In genomic region chr14:77707724-77708408, GRCh38 we compare ENCODE assay signal across 8 cellular contexts. TPM values are rescaled to one million over a fixed set of nuclear protein-coding genes. Genes with fewer than 3 reads are reported as not detected.
DNase-seq lines count a peak whose midpoint lies in the region; ATAC-seq, FAIRE-seq and TF ChIP-seq lines count a peak whose summit lies in the region.

TSS of gene ALKBH1 (minus strand) at chr14:77708023. CDS start at chr14:77708004, 19 bp downstream.
TSS of gene SLIRP (plus strand) at chr14:77708103. CDS start at chr14:77708112, 9 bp downstream.

- H3K9me1 ChIP-seq in endothelial cell of umbilical vein (replicated peaks; ENCODE audit: control insufficient read depth, extremely low read depth, insufficient read depth, low read length): no peaks in the 10 kb centered on the region

- H3K4me2 ChIP-seq in endothelial cell of umbilical vein (ENCODE audit: insufficient read depth, low read length): peak within 1 kb of the TSS; percentile 81

- H3K9ac ChIP-seq in HUES48 (ENCODE audit: low read depth, low read length) (peak within 1 kb of the TSS; percentile 97), NT2/D1 (ENCODE audit: insufficient read length, low read depth) (peak within 1 kb of the TSS; percentile 95), endothelial cell of umbilical vein (replicated peaks; ENCODE audit: extremely low read depth, insufficient read depth, low read length) (peak within 1 kb of the TSS; percentile 87)

- no peak for TF ChIP-seq CTCF in endothelial cell of umbilical vein (IDR thresholded peaks at IDR 0.05; ENCODE audit: extremely low read depth in 1 of 2, insufficient read depth in 1 of 2, low read depth in 1 of 2, low read length in 2 of 2)

- H3K4me3 ChIP-seq in HUES48 (ENCODE audit: low read depth, low read length) (peak within 1 kb of the TSS; percentile 99), NT2/D1 (ENCODE audit: insufficient read length, low read depth) (peak within 1 kb of the TSS; percentile 99), endothelial cell of umbilical vein (replicated peaks in 1 of 3; ENCODE audit: insufficient read depth in 1 of 3, low read depth in 1 of 3, low read length in 3 of 3) (peak within 1 kb of the TSS; percentile 44 to 98 (median 98))

- intact Hi-C loops in endothelial cell of umbilical vein (cut with micrococcal nuclease): loop anchor here (1.0 to 10.0 kb wide), 5 partner anchors 53 to 388 kb away; partner anchors contain the start of genes AHSA1, POMT2 and SNW1

- dilution Hi-C loops in endothelial cell of umbilical vein (cut with MboI; ENCODE audit: extremely low pct_ligation_motif_present, low sequenced_read_pairs): no loop called here

- H3K27ac ChIP-seq in HUES48 (ENCODE audit: low read depth, low read length): peak within 1 kb of the TSS; percentile 74
- H3K27ac ChIP-seq in endothelial cell of umbilical vein (ENCODE audit: insufficient read depth, low read depth, low read length): peak within 1 kb of the TSS; percentile 19

- peak; percentile 97 for ATAC-seq in GM21423 (IDR thresholded peaks at IDR 0.05; ENCODE audit: unreplicated experiment)

- POLR2A ChIA-PET in endothelial cell of umbilical vein (lab: Charles Lee): no interaction called here

- H2AFZ ChIP-seq in endothelial cell of umbilical vein (ENCODE audit: low read depth, low read length): peak within 1 kb of the TSS; percentile 57

- peak; percentile 94 for TF ChIP-seq POLR2A in endothelial cell of umbilical vein (IDR thresholded peaks at IDR 0.05; ENCODE audit: low read depth, low read length)

- peak; percentile 89 for FAIRE-seq in endothelial cell of umbilical vein (lab: Jason Lieb, UNC)

- TSS peak; percentile 60 for BruUV-seq in endothelial cell of umbilical vein (replicated peaks; lab: Mats Ljungman, UMichigan)

- CTCF ChIA-PET in endothelial cell of umbilical vein (lab: Charles Lee): interaction anchor here (1.2 to 1.9 kb wide), 3 partner anchors 52 to 249 kb away, joined by 3 to 13 read pairs (median 4); no protein-coding TSS in a partner anchor

- no peaks in the 10 kb centered on the region for H3K9me3 ChIP-seq in HUES48 (ENCODE audit: control insufficient read depth, insufficient read depth, low read length)
- H3K9me3 ChIP-seq in NT2/D1 (ENCODE audit: insufficient read depth, low read length): no peaks in the 10 kb centered on the region
- no peaks in the 10 kb centered on the region for H3K9me3 ChIP-seq in endothelial cell of umbilical vein (replicated peaks; ENCODE audit: control insufficient read depth, insufficient read depth, low read length)

- no peaks in the 10 kb centered on the region for H3K27me3 ChIP-seq in HUES48 (ENCODE audit: control insufficient read depth, insufficient read depth, low read length)
- H3K27me3 ChIP-seq in NT2/D1 (ENCODE audit: insufficient read depth, insufficient read length): no peaks in the 10 kb centered on the region
- no peaks in the 10 kb centered on the region for H3K27me3 ChIP-seq in endothelial cell of umbilical vein (ENCODE audit: control insufficient read depth in 2 of 2, insufficient read depth in 2 of 2, low read length in 2 of 2)

- H4K20me1 ChIP-seq in endothelial cell of umbilical vein (replicated peaks; ENCODE audit: control insufficient read depth, extremely low read depth, insufficient read depth, low read length): no peaks in the 10 kb centered on the region

- H3K36me3 ChIP-seq in HUES48 (ENCODE audit: control insufficient read depth, insufficient read depth, low read length) (peaks cover 53% of the 10 kb centered on the region), NT2/D1 (ENCODE audit: insufficient read depth, insufficient read length, low read length) (peaks cover 47% of the 10 kb centered on the region), endothelial cell of umbilical vein (ENCODE audit: control insufficient read depth in 2 of 2, extremely low read depth in 1 of 2, insufficient read depth in 2 of 2, low read length in 2 of 2) (peaks cover 14 to 16% of the 10 kb centered on the region in 2 experiments)

- peaks cover 60% of the 10 kb centered on the region for H3K79me2 ChIP-seq in endothelial cell of umbilical vein (ENCODE audit: control insufficient read depth, insufficient read depth, low read length)

- H3K4me1 ChIP-seq in HUES48 (ENCODE audit: control insufficient read depth, insufficient read depth, low read length): peaks cover 15% of the 10 kb centered on the region; the same call in 1 of the 2 replicates
- H3K4me1 ChIP-seq in NT2/D1 (ENCODE audit: insufficient read depth, insufficient read length): no peaks in the 10 kb centered on the region
- peaks cover 21% of the 10 kb centered on the region for H3K4me1 ChIP-seq in endothelial cell of umbilical vein (ENCODE audit: control insufficient read depth, extremely low read depth, insufficient read depth, low read length)

- DNase-seq in D341Med (ENCODE audit: low spot score) (peak; percentile 93), NT2/D1 (ENCODE audit: low read depth, low spot score) (peak; percentile 52), endothelial cell of umbilical vein (ENCODE audit: low read depth, low spot score) (peak; percentile 85), midbrain (lab: John Stamatoyannopoulos, UW) (peak; percentile 95)
- DNase-seq in activated CD8-positive, alpha-beta memory T cell treated with anti-CD3 and anti-CD28 coated beads, Interleukin-2, amount 50 U/mL, for 24 hours (ENCODE audit: extremely low read depth): peak; percentile 79
- DNase-seq in stimulated activated CD8-positive, alpha-beta memory T cell treated with anti-CD3 and anti-CD28 coated beads, Interleukin-2, amount 100 ng/mL, for 1 hour (ENCODE audit: low read depth in 2 of 2): peak; percentile 72 to 76

TF ChIP-seq in endothelial cell of umbilical vein, 7 proteins besides CTCF, POLR2A, EP300 and RAD21:
- TF ChIP-seq MAX (IDR thresholded peaks at IDR 0.05; ENCODE audit: insufficient read depth, insufficient read length) (no peak), POLR2AphosphoS5 (IDR thresholded peaks at IDR 0.05; ENCODE audit: insufficient read depth, low read depth, low read length) (peak; percentile 94)

RNA-seq across cellular contexts. Expression of gene ALKBH1, which starts in this region (rescaled TPM):
- 13.1 and 14.8 TPM in 2 replicates for total RNA-seq in endothelial cell of umbilical vein
- 10.1 and 10.2 TPM in 2 replicates for polyA plus RNA-seq in endothelial cell of umbilical vein
- polyA plus RNA-seq in endothelial cell of umbilical vein (2011; cell fraction: cytosol; rRNA removed): 10.0 and 10.3 TPM in 2 replicates
- polyA plus RNA-seq in endothelial cell of umbilical vein (2011; cell fraction: nucleus; rRNA removed): 8.9 and 10.6 TPM in 2 replicates
- polyA plus RNA-seq in endothelial cell of umbilical vein (2012): 8.8 and 9.0 TPM in 2 replicates
- 9.9 and 12.3 TPM in 2 replicates for polyA minus RNA-seq in endothelial cell of umbilical vein
- 12.0 TPM for polyA minus RNA-seq in endothelial cell of umbilical vein (2011; cell fraction: cytosol; rRNA and poly(A)+ RNA removed)
- polyA minus RNA-seq in endothelial cell of umbilical vein (2011; cell fraction: nucleus; rRNA and poly(A)+ RNA removed): 6.0 and 8.5 TPM in 2 replicates

RNA-seq across cellular contexts. Expression of gene SLIRP, which starts in this region (rescaled TPM):
- 160 and 177 TPM in 2 replicates for total RNA-seq in endothelial cell of umbilical vein
- polyA plus RNA-seq in endothelial cell of umbilical vein: 92.8 and 144 TPM in 2 replicates
- polyA plus RNA-seq in endothelial cell of umbilical vein (2011; cell fraction: cytosol; rRNA removed): 166 and 294 TPM in 2 replicates
- 76.8 and 89.0 TPM in 2 replicates for polyA plus RNA-seq in endothelial cell of umbilical vein (2011; cell fraction: nucleus; rRNA removed)
- polyA plus RNA-seq in endothelial cell of umbilical vein (2012): 212 and 382 TPM in 2 replicates
- polyA minus RNA-seq in endothelial cell of umbilical vein: 36.3 and 70.7 TPM in 2 replicates
- 34.2 TPM for polyA minus RNA-seq in endothelial cell of umbilical vein (2011; cell fraction: cytosol; rRNA and poly(A)+ RNA removed)
- 10.2 and 13.5 TPM in 2 replicates for polyA minus RNA-seq in endothelial cell of umbilical vein (2011; cell fraction: nucleus; rRNA and poly(A)+ RNA removed)

Comparison
In these comparisons a context has a peak if more than half of its experiments do, and no peak if none do; other contexts are left out.
1. Peak in every context shown above with its lines: DNase-seq, ATAC-seq, H3K4me3 ChIP-seq and H3K27ac ChIP-seq.